In the genomic region with DNA sequence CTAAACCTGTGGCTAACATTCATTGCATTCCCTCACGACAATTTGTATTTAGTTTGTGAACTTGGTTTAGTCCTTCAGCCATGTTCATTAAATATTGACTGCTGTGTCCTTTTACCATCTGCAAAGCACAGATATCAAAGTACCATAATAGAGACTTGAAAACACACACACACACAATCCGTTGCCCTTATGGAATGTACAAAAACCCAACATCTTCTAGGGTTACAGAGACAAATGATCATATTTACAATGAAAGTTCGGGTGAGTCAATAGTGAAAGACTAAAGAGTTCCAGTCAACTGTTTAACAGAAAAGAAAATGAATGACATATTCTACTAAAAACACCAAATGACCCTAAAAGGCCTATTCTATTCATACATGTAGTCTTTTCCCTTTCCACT, we compare ENCODE assay signal across 16 cellular contexts.
"Had no signal": no experiment of that assay in that cellular context is flagged by ENCODE, and none has a peak within 500 bp of the region (broad histone marks: within the 10 kb centered on the region; RNA-seq: fewer than 3 reads in every experiment).

No MANE protein-coding gene starts in this region.

- H3K36me3 ChIP-seq: left ventricle myocardium inferior, neutrophil, tibial artery had no signal

- ATAC-seq: natural killer cell; stimulated activated memory B cell treated with anti-CD40 and anti-IgM and Interleukin-4, amounts not matched to agents 10 μg/mL and 1 μg/mL and 100 μg/mL, for 72 hours; T-helper 17 cell had no signal

- H2AFZ ChIP-seq: parathyroid adenoma had no signal

- H3K27ac ChIP-seq: epithelial cell of prostate, left ventricle myocardium inferior, neutrophil, parathyroid adenoma, tibial artery had no signal

- H3K27me3 ChIP-seq: neutrophil, tibial artery had no signal

- FAIRE-seq: keratinocyte, urothelium cell line had no signal

- H3K9me3 ChIP-seq: left ventricle myocardium inferior, neutrophil, tibial artery had no signal

- H3K9me3 Mint-ChIP-seq: activated B cell treated with CpG ODN at 0.5 μM for 24 hours; activated naive CD8-positive, alpha-beta T cell treated with anti-CD3 and anti-CD28 coated beads for 36 hours; memory B cell; natural killer cell; stimulated activated memory B cell treated with anti-CD40 and anti-IgM and Interleukin-4, amounts not matched to agents 10 μg/mL and 1 μg/mL and 100 μg/mL, for 72 hours had no signal

- H3K4me1 ChIP-seq: parathyroid adenoma, tibial artery had no signal

- H3K4me3 Mint-ChIP-seq: activated B cell treated with CpG ODN at 0.5 μM for 24 hours; activated naive CD8-positive, alpha-beta T cell treated with anti-CD3 and anti-CD28 coated beads for 36 hours; memory B cell; natural killer cell; stimulated activated memory B cell treated with anti-CD40 and anti-IgM and Interleukin-4, amounts not matched to agents 10 μg/mL and 1 μg/mL and 100 μg/mL, for 72 hours; T-helper 17 cell had no signal

- H3K27me3 Mint-ChIP-seq: activated B cell treated with CpG ODN at 0.5 μM for 24 hours; activated naive CD8-positive, alpha-beta T cell treated with anti-CD3 and anti-CD28 coated beads for 36 hours; memory B cell; stimulated activated memory B cell treated with anti-CD40 and anti-IgM and Interleukin-4, amounts not matched to agents 10 μg/mL and 1 μg/mL and 100 μg/mL, for 72 hours had no signal

- H3K4me3 ChIP-seq: left ventricle myocardium inferior, tibial artery had no signal

- H3K27ac Mint-ChIP-seq: activated B cell treated with CpG ODN at 0.5 μM for 24 hours; activated naive CD8-positive, alpha-beta T cell treated with anti-CD3 and anti-CD28 coated beads for 36 hours; memory B cell; natural killer cell; stimulated activated memory B cell treated with anti-CD40 and anti-IgM and Interleukin-4, amounts not matched to agents 10 μg/mL and 1 μg/mL and 100 μg/mL, for 72 hours; T-helper 17 cell had no signal

- H3K79me2 ChIP-seq: parathyroid adenoma had no signal

- DNase-seq: activated B cell treated with CpG ODN at 0.5 μM for 24 hours; activated CD4-positive, alpha-beta T cell treated with anti-CD3 and anti-CD28 coated beads for 48 hours; activated CD8-positive, alpha-beta memory T cell treated with anti-CD3 and anti-CD28 coated beads, Interleukin-2, amount 50 U/mL, for 48 hours; activated naive CD8-positive, alpha-beta T cell treated with anti-CD3 and anti-CD28 coated beads for 36 hours; anterior cingulate cortex; left ventricle myocardium inferior; natural killer cell; T-helper 17 cell; tibial artery had no signal

- H3K4me1 Mint-ChIP-seq: natural killer cell, T-helper 17 cell had no signal

- H3K36me3 Mint-ChIP-seq: activated naive CD8-positive, alpha-beta T cell treated with anti-CD3 and anti-CD28 coated beads for 36 hours; natural killer cell had no signal

- H3K9ac ChIP-seq: parathyroid adenoma had no signal
